In genomic region chr2:12501469-12502147, GRCh38 we compare ENCODE assay signal across 10 cellular contexts.
A peak's percentile ranks its signal among the peaks of the same experiment; 100 is the strongest.
DNase-seq lines count a peak whose midpoint lies in the region; ATAC-seq and TF ChIP-seq lines count a peak whose summit lies in the region.
"Had no signal": no experiment of that assay in that cellular context is flagged by ENCODE, and none has a peak within 500 bp of the region (broad histone marks: within the 10 kb centered on the region; RNA-seq: fewer than 3 reads in every experiment).

No MANE protein-coding gene starts in this region.

- H3K4me1 Mint-ChIP-seq in chondrocyte (ENCODE audit: low read depth): peaks cover 19% of the 10 kb centered on the region

- H3K36me3 ChIP-seq in gastroesophageal sphincter: no peaks in the 10 kb centered on the region

- ATAC-seq in GM19395 (IDR thresholded peaks at IDR 0.05; ENCODE audit: unreplicated experiment) (peak; percentile 96), HG03175 (IDR thresholded peaks at IDR 0.05; ENCODE audit: unreplicated experiment) (peak; percentile 95), gastroesophageal sphincter (peak; percentile 71)

- no peaks in the 10 kb centered on the region for H3K4me1 ChIP-seq in gastroesophageal sphincter

- H3K36me3 Mint-ChIP-seq in chondrocyte (ENCODE audit: low read depth): no peaks in the 10 kb centered on the region

- no peaks in the 10 kb centered on the region for H3K9me3 ChIP-seq in gastroesophageal sphincter

- no peaks in the 10 kb centered on the region for H3K27me3 ChIP-seq in gastroesophageal sphincter

- TF ChIP-seq EP300 in gastroesophageal sphincter (IDR thresholded peaks at IDR 0.05): no peak

- no peak for TF ChIP-seq CTCF in gastroesophageal sphincter (IDR thresholded peaks at IDR 0.05)
- TF ChIP-seq CTCF in chondrocyte (IDR thresholded peaks at IDR 0.05): no peak

- TF ChIP-seq POLR2A in gastroesophageal sphincter (IDR thresholded peaks at IDR 0.05): no peak

- H3K27ac Mint-ChIP-seq in chondrocyte (ENCODE audit: unreplicated experiment): no peak overlapping the region
- H3K27ac Mint-ChIP-seq: nephron had no signal

- peak overlapping the region in 1 of 4 donors; percentile 10 for H3K27ac ChIP-seq in gastroesophageal sphincter
- H3K27ac ChIP-seq: VCaP had no signal

- no peak overlapping the region for H3K4me3 ChIP-seq in gastroesophageal sphincter

- H3K27me3 Mint-ChIP-seq in chondrocyte (ENCODE audit: low read depth): no peaks in the 10 kb centered on the region

- DNase-seq in activated CD4-positive, alpha-beta T cell treated with anti-CD3 and anti-CD28 coated beads for 24 hours (ENCODE audit: low read depth in 2 of 2): peak; percentile 56 to 58
- peak; percentile 56 for DNase-seq in stimulated activated CD8-positive, alpha-beta memory T cell treated with anti-CD3 and anti-CD28 coated beads, Interleukin-7, amount 100 ng/mL, for 24 hours (ENCODE audit: low read depth)
- no peak for DNase-seq in SKM-1 (lab: John Stamatoyannopoulos, UW; ENCODE audit: unreplicated experiment)
- DNase-seq in chondrocyte (ENCODE audit: low spot score): no peak
- DNase-seq in hippocampal formation (lab: John Stamatoyannopoulos, UW): no peak

- no peaks in the 10 kb centered on the region for H3K9me3 Mint-ChIP-seq in chondrocyte (ENCODE audit: low read depth)
- H3K9me3 Mint-ChIP-seq: nephron had no signal

- 63 to 67% methylated on average over 4 of the region's 4 CpGs for WGBS in gastroesophageal sphincter (ENCODE audit: low coverage in 1 of 2), 2 donors

- H3K4me3 Mint-ChIP-seq in chondrocyte (ENCODE audit: unreplicated experiment): no peak overlapping the region
- H3K4me3 Mint-ChIP-seq: nephron had no signal

Comparison
In these comparisons a context has a peak if more than half of its experiments do, and no peak if none do; other contexts are left out.
1. DNase-seq: peak in activated CD4-positive, alpha-beta T cell treated with anti-CD3 and anti-CD28 coated beads for 24 hours (2 of 2) and stimulated activated CD8-positive, alpha-beta memory T cell treated with anti-CD3 and anti-CD28 coated beads, Interleukin-7, amount 100 ng/mL, for 24 hours (single experiment); none in SKM-1 (single experiment), chondrocyte (single experiment) and hippocampal formation (0 of 2).
2. Peak in every context shown above with its lines, with median percentiles within 50 percentile points of each other: ATAC-seq.